ENCODE assay signal across 28 cellular contexts in the genomic region with DNA sequence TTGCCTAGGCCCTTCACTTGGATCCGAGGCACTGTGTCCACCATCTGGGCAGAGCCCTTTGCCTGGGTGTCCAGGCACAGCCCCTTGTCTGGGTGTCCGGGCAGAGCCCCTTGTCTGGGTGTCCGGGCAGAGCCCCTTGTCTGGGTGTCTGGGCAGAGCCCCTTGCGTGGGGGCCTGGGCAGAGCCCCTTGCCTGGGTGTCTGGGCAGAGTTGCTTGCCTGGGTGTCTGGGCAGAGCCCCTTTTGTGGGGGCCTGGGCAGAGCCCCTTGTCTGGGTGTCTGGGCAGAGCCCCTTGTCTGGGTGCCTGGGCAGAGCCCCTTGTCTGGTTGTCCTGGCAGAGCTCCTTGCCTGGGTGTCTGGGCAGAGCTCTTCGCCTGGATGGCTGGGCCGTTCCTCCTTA.
"Had no signal": no experiment of that assay in that cellular context is flagged by ENCODE, and none has a peak within 500 bp of the region (broad histone marks: within the 10 kb centered on the region; RNA-seq: fewer than 3 reads in every experiment).

No MANE protein-coding gene starts in this region.

- H3K36me3 ChIP-seq: stomach, suprapubic skin, thoracic aorta, thyroid gland, tibial artery, tibial nerve, transverse colon, upper lobe of left lung, upper lobe of right lung, uterus, vagina had no signal

- H3K9me3 Mint-ChIP-seq: stimulated activated effector memory CD8-positive, alpha-beta T cell treated with anti-CD3 and anti-CD28 coated beads, Interleukin-12 subunit alpha, Interleukin-12 subunit beta, amount 100 ng/mL, for 72 hours had no signal

- H3K4me1 Mint-ChIP-seq: stimulated activated effector memory CD8-positive, alpha-beta T cell treated with anti-CD3 and anti-CD28 coated beads, Interleukin-12 subunit alpha, Interleukin-12 subunit beta, amount 100 ng/mL, for 72 hours; stimulated activated memory B cell treated with anti-CD40 and anti-IgM and Interleukin-4, amounts not matched to agents 10 μg/mL and 1 μg/mL and 100 μg/mL, for 72 hours; stimulated activated naive B cell treated with anti-CD40 and anti-IgM and Interleukin-4, amounts not matched to agents 10 μg/mL and 1 μg/mL and 100 μg/mL, for 72 hours; stimulated activated naive CD8-positive, alpha-beta T cell treated with anti-CD3 and anti-CD28 coated beads, Interleukin-15, amount 100 ng/mL, for 72 hours had no signal

- H3K27ac Mint-ChIP-seq: stimulated activated effector memory CD8-positive, alpha-beta T cell treated with anti-CD3 and anti-CD28 coated beads, Interleukin-12 subunit alpha, Interleukin-12 subunit beta, amount 100 ng/mL, for 72 hours; stimulated activated memory B cell treated with anti-CD40 and anti-IgM and Interleukin-4, amounts not matched to agents 10 μg/mL and 1 μg/mL and 100 μg/mL, for 72 hours; stimulated activated naive B cell treated with anti-CD40 and anti-IgM and Interleukin-4, amounts not matched to agents 10 μg/mL and 1 μg/mL and 100 μg/mL, for 72 hours; stimulated activated naive CD8-positive, alpha-beta T cell treated with anti-CD3 and anti-CD28 coated beads, Interleukin-15, amount 100 ng/mL, for 72 hours; stimulated activated naive CD8-positive, alpha-beta T cell treated with anti-CD3 and anti-CD28 coated beads, Interleukin-15, Interleukin-2, amounts not matched to agents 100 ng/mL and 50 ng/mL, for 24 hours; type B pancreatic cell had no signal

- H3K27me3 ChIP-seq: suprapubic skin, testis, thyroid gland, tibial artery, tibial nerve, transverse colon, upper lobe of left lung, upper lobe of right lung, uterus, vagina had no signal

- H3K27ac ChIP-seq: stomach, suprapubic skin, testis, thoracic aorta, thyroid gland, tibial artery, tibial nerve, transverse colon, upper lobe of left lung, upper lobe of right lung, uterus, vagina had no signal

- H3K9me3 ChIP-seq: testis, thoracic aorta, thyroid gland, tibial artery, transverse colon, upper lobe of left lung, upper lobe of right lung, uterus, vagina had no signal

- H3K4me3 ChIP-seq: stomach, suprapubic skin, testis, thoracic aorta, thyroid gland, tibial artery, tibial nerve, transverse colon, upper lobe of left lung, upper lobe of right lung, uterus, vagina had no signal

- H3K4me1 ChIP-seq: stomach, testis, thyroid gland, tibial artery, tibial nerve, transverse colon, upper lobe of left lung, upper lobe of right lung, uterus, vagina had no signal

- H3K36me3 Mint-ChIP-seq: stimulated activated effector memory CD8-positive, alpha-beta T cell treated with anti-CD3 and anti-CD28 coated beads, Interleukin-12 subunit alpha, Interleukin-12 subunit beta, amount 100 ng/mL, for 72 hours; stimulated activated memory B cell treated with anti-CD40 and anti-IgM and Interleukin-4, amounts not matched to agents 10 μg/mL and 1 μg/mL and 100 μg/mL, for 72 hours; stimulated activated naive B cell treated with anti-CD40 and anti-IgM and Interleukin-4, amounts not matched to agents 10 μg/mL and 1 μg/mL and 100 μg/mL, for 72 hours; type B pancreatic cell had no signal

- DNase-seq: stimulated activated CD4-positive, alpha-beta T cell treated with anti-CD3 and anti-CD28 coated beads, Interleukin-2, amount 100 ng/mL, for 48 hours; stimulated activated CD4-positive, alpha-beta T cell treated with anti-CD3 and anti-CD28 coated beads, Interleukin-4, amount 100 ng/mL, for 1 hour; stimulated activated CD4-positive, alpha-beta T cell treated with anti-CD3 and anti-CD28 coated beads, Interleukin-4, amount 100 ng/mL, for 24 hours; stimulated activated CD4-positive, alpha-beta T cell treated with anti-CD3 and anti-CD28 coated beads, Interleukin-4, amount 100 ng/mL, for 4 hours; stimulated activated CD8-positive, alpha-beta memory T cell treated with anti-CD3 and anti-CD28 coated beads, Interleukin-4, amount 100 ng/mL, for 48 hours; stimulated activated naive B cell treated with anti-CD40 and anti-IgM and Interleukin-4, amounts not matched to agents 10 μg/mL and 1 μg/mL and 100 μg/mL, for 72 hours; stimulated activated naive CD4-positive, alpha-beta T cell; stimulated activated naive CD4-positive, alpha-beta T cell treated with Interleukin-2 at 50 U/mL for 16 hours; stimulated activated naive CD8-positive, alpha-beta T cell treated with anti-CD3 and anti-CD28 coated beads, Interleukin-15, amount 100 ng/mL, for 72 hours; stimulated activated naive CD8-positive, alpha-beta T cell treated with anti-CD3 and anti-CD28 coated beads, Interleukin-15, Interleukin-2, amounts not matched to agents 100 U/mL and 50 U/mL, for 24 hours; stomach; substantia nigra; testis; thyroid gland; tibial artery; transverse colon; trophoblast cell; upper lobe of right lung; uterus had no signal

- H3K4me3 Mint-ChIP-seq: stimulated activated effector memory CD8-positive, alpha-beta T cell treated with anti-CD3 and anti-CD28 coated beads, Interleukin-12 subunit alpha, Interleukin-12 subunit beta, amount 100 ng/mL, for 72 hours; stimulated activated memory B cell treated with anti-CD40 and anti-IgM and Interleukin-4, amounts not matched to agents 10 μg/mL and 1 μg/mL and 100 μg/mL, for 72 hours; stimulated activated naive B cell treated with anti-CD40 and anti-IgM and Interleukin-4, amounts not matched to agents 10 μg/mL and 1 μg/mL and 100 μg/mL, for 72 hours; stimulated activated naive CD8-positive, alpha-beta T cell treated with anti-CD3 and anti-CD28 coated beads, Interleukin-15, amount 100 ng/mL, for 72 hours; stimulated activated naive CD8-positive, alpha-beta T cell treated with anti-CD3 and anti-CD28 coated beads, Interleukin-15, Interleukin-2, amounts not matched to agents 100 ng/mL and 50 ng/mL, for 24 hours; type B pancreatic cell had no signal

- ATAC-seq: stimulated activated effector memory CD8-positive, alpha-beta T cell treated with anti-CD3 and anti-CD28 coated beads, Interleukin-12 subunit alpha, Interleukin-12 subunit beta, amount 100 ng/mL, for 72 hours; stimulated activated memory B cell treated with anti-CD40 and anti-IgM and Interleukin-4, amounts not matched to agents 10 μg/mL and 1 μg/mL and 100 μg/mL, for 72 hours; stimulated activated naive B cell treated with anti-CD40 and anti-IgM and Interleukin-4, amounts not matched to agents 10 μg/mL and 1 μg/mL and 100 μg/mL, for 72 hours; stimulated activated naive CD8-positive, alpha-beta T cell treated with anti-CD3 and anti-CD28 coated beads, Interleukin-15, amount 100 ng/mL, for 72 hours; stimulated activated naive CD8-positive, alpha-beta T cell treated with anti-CD3 and anti-CD28 coated beads, Interleukin-15, Interleukin-2, amounts not matched to agents 100 U/mL and 50 U/mL, for 24 hours; upper lobe of right lung had no signal

- H3K27me3 Mint-ChIP-seq: stimulated activated memory B cell treated with anti-CD40 and anti-IgM and Interleukin-4, amounts not matched to agents 10 μg/mL and 1 μg/mL and 100 μg/mL, for 72 hours; stimulated activated naive CD8-positive, alpha-beta T cell treated with anti-CD3 and anti-CD28 coated beads, Interleukin-15, amount 100 ng/mL, for 72 hours; stimulated activated naive CD8-positive, alpha-beta T cell treated with anti-CD3 and anti-CD28 coated beads, Interleukin-15, Interleukin-2, amounts not matched to agents 100 ng/mL and 50 ng/mL, for 24 hours had no signal
